In genomic region chr10:70174058-70174741, GRCh38 we compare ENCODE assay signal across 9 cellular contexts. TPM values are rescaled to one million over a fixed set of nuclear protein-coding genes. Genes with fewer than 3 reads are reported as not detected.
A peak's percentile ranks its signal among the peaks of the same experiment; 100 is the strongest.
DNase-seq lines count a peak whose midpoint lies in the region; ATAC-seq and TF ChIP-seq lines count a peak whose summit lies in the region.
"Had no signal": no experiment of that assay in that cellular context is flagged by ENCODE, and none has a peak within 500 bp of the region (broad histone marks: within the 10 kb centered on the region; RNA-seq: fewer than 3 reads in every experiment).

No MANE protein-coding gene starts in this region.

- H3K36me3 ChIP-seq in A673 (ENCODE audit: insufficient read depth, low read length, poor library complexity, severe bottlenecking) = no peaks in the 10 kb centered on the region

- H3K4me3 Mint-ChIP-seq in activated CD4-positive, alpha-beta memory T cell treated with anti-CD3 and anti-CD28 coated beads, Interleukin-2, amount 10 ng/mL, durations not matched to agents 7 days and 5 days = peak overlapping the region; percentile 9

- CTCF ChIA-PET in A673 (lab: Charles Lee) = no interaction called here
- CTCF ChIA-PET in activated CD4-positive, alpha-beta memory T cell treated with anti-CD3 and anti-CD28 coated beads, Interleukin-2, amount 10 ng/mL, durations not matched to agents 7 days and 5 days (lab: Charles Lee) = interaction anchor here (0.7 to 2.3 kb wide), 4 partner anchors 28 to 205 kb away, joined by 3 to 26 read pairs (median 4); partner anchors contain the start of gene TYSND1

- H3K4me1 ChIP-seq in A673 (ENCODE audit: insufficient read depth, low read length, poor library complexity, severe bottlenecking) = peaks cover 3% of the 10 kb centered on the region

- no TSS peak for BruUV-seq in A673 (replicated peaks; lab: Mats Ljungman, UMichigan)

- no peak for ATAC-seq in HG03095 (IDR thresholded peaks at IDR 0.05; ENCODE audit: unreplicated experiment)
- ATAC-seq in GM19328 (IDR thresholded peaks at IDR 0.05; ENCODE audit: unreplicated experiment) = no peak

- POLR2A ChIA-PET in A673 (lab: Charles Lee; ENCODE audit: low non-redundant PET) = no interaction called here
- POLR2A ChIA-PET in activated CD4-positive, alpha-beta memory T cell treated with anti-CD3 and anti-CD28 coated beads, Interleukin-2, amount 10 ng/mL, durations not matched to agents 7 days and 5 days (lab: Charles Lee) = interaction anchor here (1.2 kb wide), 1 partner anchor 29 kb away, joined by 3 read pairs; no protein-coding TSS in a partner anchor

- intact Hi-C loops in A673 (cut with micrococcal nuclease; ENCODE audit: unreplicated experiment) = no loop called here

- peaks cover 5% of the 10 kb centered on the region for H3K36me3 Mint-ChIP-seq in activated CD4-positive, alpha-beta memory T cell treated with anti-CD3 and anti-CD28 coated beads, Interleukin-2, amount 10 ng/mL, durations not matched to agents 7 days and 5 days (ENCODE audit: low read depth)

- DNase-seq in A673 (ENCODE audit: low spot score) (peak; percentile 22), HT-29 (ENCODE audit: low spot score) (peak; percentile 51), NCI-H2227 (lab: John Stamatoyannopoulos, UW; ENCODE audit: unreplicated experiment) (no peak), D341Med (ENCODE audit: low spot score) (no peak)
- peak; percentile 55 for DNase-seq in activated CD4-positive, alpha-beta memory T cell treated with anti-CD3 and anti-CD28 coated beads, Interleukin-2, amount 10 ng/mL, durations not matched to agents 7 days and 5 days
- DNase-seq: activated CD4-positive, CD25-positive, alpha-beta regulatory T cell had no signal

- no peak overlapping the region for H3K4me3 ChIP-seq in A673 (ENCODE audit: low read depth, low read length, poor library complexity, severe bottlenecking)

- no peaks in the 10 kb centered on the region for H3K9me3 Mint-ChIP-seq in activated CD4-positive, alpha-beta memory T cell treated with anti-CD3 and anti-CD28 coated beads, Interleukin-2, amount 10 ng/mL, durations not matched to agents 7 days and 5 days

- H3K4me1 Mint-ChIP-seq in activated CD4-positive, alpha-beta memory T cell treated with anti-CD3 and anti-CD28 coated beads, Interleukin-2, amount 10 ng/mL, durations not matched to agents 7 days and 5 days = peaks cover 36% of the 10 kb centered on the region

- no peaks in the 10 kb centered on the region for H3K9me3 ChIP-seq in A673 (ENCODE audit: low read depth, low read length, poor library complexity, severe bottlenecking)

- peaks cover 3% of the 10 kb centered on the region for H3K27me3 Mint-ChIP-seq in activated CD4-positive, alpha-beta memory T cell treated with anti-CD3 and anti-CD28 coated beads, Interleukin-2, amount 10 ng/mL, durations not matched to agents 7 days and 5 days

- H3K27me3 ChIP-seq in A673 (replicated peaks; ENCODE audit: insufficient read depth, low read depth, low read length, poor library complexity) = no peaks in the 10 kb centered on the region
- H3K27me3 ChIP-seq in layer of hippocampus (ENCODE audit: control insufficient read depth, insufficient read depth, low read length) = no peaks in the 10 kb centered on the region

- H3K27ac ChIP-seq in A673 (ENCODE audit: low read depth, low read length, poor library complexity, severe bottlenecking) (no peak overlapping the region), layer of hippocampus (ENCODE audit: low read depth, low read length) (peak overlapping the region; percentile 25)

- peak overlapping the region; percentile 82 for H3K27ac Mint-ChIP-seq in activated CD4-positive, alpha-beta memory T cell treated with anti-CD3 and anti-CD28 coated beads, Interleukin-2, amount 10 ng/mL, durations not matched to agents 7 days and 5 days

- TF ChIP-seq CTCF in A673 (conservative IDR thresholded peaks at IDR 0.05; ENCODE audit: low read depth, low read length) = no peak

RNA-seq across cellular contexts. Expression of gene SAR1A, which starts 3.9 kb away (rescaled TPM):
- total RNA-seq in A673 (2021) = 200 and 215 TPM in 2 replicates
- total RNA-seq in HT-29 (2014; rRNA removed; shearing (Covaris generic)) = 38.2 and 39.2 TPM in 2 replicates
- total RNA-seq in activated CD4-positive, alpha-beta memory T cell treated with anti-CD3 and anti-CD28 coated beads, Interleukin-2, amount 10 ng/mL, durations not matched to agents 7 days and 5 days = 10 to 100 TPM; 81.4 to 85.6 TPM

RNA-seq across cellular contexts. Expression of gene TYSND1, which starts 27.7 kb away (rescaled TPM):
- total RNA-seq in A673 (2021) = 36.5 and 46.3 TPM in 2 replicates
- total RNA-seq in HT-29 (2014; rRNA removed; shearing (Covaris generic)) = 28.2 and 32.2 TPM in 2 replicates
- 1 to 10 TPM; 9.3 to 9.8 TPM for total RNA-seq in activated CD4-positive, alpha-beta memory T cell treated with anti-CD3 and anti-CD28 coated beads, Interleukin-2, amount 10 ng/mL, durations not matched to agents 7 days and 5 days

RNA-seq across cellular contexts. Expression of gene AIFM2, which starts 41.6 kb away (rescaled TPM):
- total RNA-seq in A673 (2021) = 4.3 and 5.7 TPM in 2 replicates
- 19.2 and 21.6 TPM in 2 replicates for total RNA-seq in HT-29 (2014; rRNA removed; shearing (Covaris generic))
- total RNA-seq in activated CD4-positive, alpha-beta memory T cell treated with anti-CD3 and anti-CD28 coated beads, Interleukin-2, amount 10 ng/mL, durations not matched to agents 7 days and 5 days = 1 to 10 TPM; 3.7 to 3.8 TPM

RNA-seq across cellular contexts. Expression of gene PPA1, which starts 59.0 kb away (rescaled TPM):
- total RNA-seq in A673 (2021) = 322 and 351 TPM in 2 replicates
- total RNA-seq in HT-29 (2014; rRNA removed; shearing (Covaris generic)) = 321 and 357 TPM in 2 replicates
- total RNA-seq in activated CD4-positive, alpha-beta memory T cell treated with anti-CD3 and anti-CD28 coated beads, Interleukin-2, amount 10 ng/mL, durations not matched to agents 7 days and 5 days = 100 to 1,000 TPM; 155 to 158 TPM

Comparison
In these comparisons a context has a peak if more than half of its experiments do, and no peak if none do; other contexts are left out.
1. DNase-seq: peak in A673 (single experiment), HT-29 (single experiment) and activated CD4-positive, alpha-beta memory T cell treated with anti-CD3 and anti-CD28 coated beads, Interleukin-2, amount 10 ng/mL, durations not matched to agents 7 days and 5 days (single experiment); none in NCI-H2227 (single experiment) and D341Med (single experiment).